8 cellular contexts compared by ENCODE assay signal in the genomic region with DNA sequence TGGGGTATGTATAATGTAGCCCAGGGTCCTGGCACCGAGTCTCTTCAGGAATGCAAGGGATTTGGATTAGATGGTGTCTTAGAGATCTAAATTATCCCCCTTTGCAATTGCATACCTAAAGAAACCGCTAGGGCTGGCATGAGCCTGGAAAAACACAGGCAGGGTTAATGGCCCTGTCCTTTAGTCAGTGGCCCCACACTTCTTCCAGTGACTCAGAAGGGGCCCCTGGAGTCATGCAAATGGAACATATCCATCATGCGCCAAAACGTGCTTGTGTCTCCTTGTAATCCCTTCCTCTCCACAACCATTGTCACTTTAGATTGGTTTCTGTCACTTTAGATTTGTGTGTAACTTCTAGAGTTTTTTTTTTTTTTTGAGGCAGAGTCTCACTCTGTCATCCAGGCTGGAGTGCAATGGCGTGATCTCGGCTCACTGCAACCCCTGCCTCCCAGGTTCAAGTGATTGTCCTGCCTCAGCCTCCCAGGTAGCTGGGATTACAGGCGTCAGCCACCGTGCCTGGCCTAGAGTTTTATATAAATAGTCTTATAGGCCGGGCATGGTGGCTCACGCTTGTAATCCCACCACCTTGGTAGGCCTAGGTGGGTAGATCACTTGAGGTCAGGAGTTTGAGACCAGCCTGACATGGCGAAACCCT.
DNase-seq lines count a peak whose midpoint lies in the region; ATAC-seq and TF ChIP-seq lines count a peak whose summit lies in the region.

No MANE protein-coding gene starts in this region.

- no peaks in the 10 kb centered on the region for H3K27me3 ChIP-seq in parathyroid adenoma (ENCODE audit: control insufficient read depth, insufficient read depth, low read length)

- peaks cover 4% of the 10 kb centered on the region for H3K4me1 Mint-ChIP-seq in T-helper 2 cell treated with Interferon-gamma antibody and Interleukin-4, amounts not matched to agents 5 μg/mL and 100 μg/mL, for 36 hours (ENCODE audit: low read depth)

- H3K27ac ChIP-seq in parathyroid adenoma: no peak overlapping the region

- peak overlapping the region; percentile 94 for H3K4me3 Mint-ChIP-seq in T-helper 2 cell treated with Interferon-gamma antibody and Interleukin-4, amounts not matched to agents 5 μg/mL and 100 μg/mL, for 36 hours

- no peaks in the 10 kb centered on the region for H3K4me1 ChIP-seq in parathyroid adenoma

- H3K36me3 Mint-ChIP-seq in T-helper 2 cell treated with Interferon-gamma antibody and Interleukin-4, amounts not matched to agents 5 μg/mL and 100 μg/mL, for 36 hours (ENCODE audit: low read depth): no peaks in the 10 kb centered on the region

- no peaks in the 10 kb centered on the region for H3K9me3 ChIP-seq in parathyroid adenoma (ENCODE audit: control insufficient read depth, low read length)

- no peaks in the 10 kb centered on the region for H3K27me3 Mint-ChIP-seq in T-helper 2 cell treated with Interferon-gamma antibody and Interleukin-4, amounts not matched to agents 5 μg/mL and 100 μg/mL, for 36 hours (ENCODE audit: low read depth)

- TF ChIP-seq CTCF in epithelial cell of esophagus (IDR thresholded peaks at IDR 0.05; ENCODE audit: insufficient read depth, low read depth, low read length, missing control alignments) (peak; percentile 21), parathyroid adenoma (IDR thresholded peaks at IDR 0.05) (no peak)

- no peaks in the 10 kb centered on the region for H3K79me2 ChIP-seq in parathyroid adenoma

- H3K9me3 Mint-ChIP-seq in T-helper 2 cell treated with Interferon-gamma antibody and Interleukin-4, amounts not matched to agents 5 μg/mL and 100 μg/mL, for 36 hours: no peaks in the 10 kb centered on the region

- peak; percentile 19 for DNase-seq in DMS114 treated with DMSO at 0.1 percent for 48 hours (lab: John Stamatoyannopoulos, UW; ENCODE audit: unreplicated experiment)
- peak; percentile 65 for DNase-seq in T-helper 2 cell treated with Interferon-gamma antibody and Interleukin-4, amounts not matched to agents 5 μg/mL and 100 μg/mL, for 36 hours (ENCODE audit: low spot score)
- peak; percentile 11 for DNase-seq in epithelial cell of esophagus (ENCODE audit: low read depth)
- no peak for DNase-seq in COR-L47 (lab: John Stamatoyannopoulos, UW)
- DNase-seq in KBM-7: no peak

- H2AFZ ChIP-seq in parathyroid adenoma: peak overlapping the region; percentile 95

- in situ Hi-C loops in KBM-7 (cut with MboI; ENCODE audit: low pct_unique_long_range_greater_than_20kb, low sequenced_read_pairs): no loop called here

- H3K9ac ChIP-seq in parathyroid adenoma: no peak overlapping the region

- no peaks in the 10 kb centered on the region for H3K36me3 ChIP-seq in parathyroid adenoma (ENCODE audit: control insufficient read depth, insufficient read depth, low read length)

- peak; percentile 19 for ATAC-seq in HG02852 (IDR thresholded peaks at IDR 0.05; ENCODE audit: unreplicated experiment)
- ATAC-seq in HG02970 (IDR thresholded peaks at IDR 0.05; ENCODE audit: low FRiP score, unreplicated experiment): no peak

- H3K4me3 ChIP-seq in epithelial cell of esophagus (ENCODE audit: low read length): peak overlapping the region; percentile 97
- peak overlapping the region; percentile 91 for H3K4me3 ChIP-seq in parathyroid adenoma (ENCODE audit: low read depth, low read length)

- peak overlapping the region; percentile 89 for H3K27ac Mint-ChIP-seq in T-helper 2 cell treated with Interferon-gamma antibody and Interleukin-4, amounts not matched to agents 5 μg/mL and 100 μg/mL, for 36 hours

- peak overlapping the region; percentile 88 for H3K4me2 ChIP-seq in parathyroid adenoma (ENCODE audit: low read length)

Comparison
In these comparisons a context has a peak if more than half of its experiments do, and no peak if none do; other contexts are left out.
1. DNase-seq: peak in DMS114 treated with DMSO at 0.1 percent for 48 hours (single experiment), T-helper 2 cell treated with Interferon-gamma antibody and Interleukin-4, amounts not matched to agents 5 μg/mL and 100 μg/mL, for 36 hours (single experiment) and epithelial cell of esophagus (single experiment); none in COR-L47 (single experiment) and KBM-7 (single experiment).